Comparison of ENCODE assay signal across 8 cellular contexts in the genomic region with DNA sequence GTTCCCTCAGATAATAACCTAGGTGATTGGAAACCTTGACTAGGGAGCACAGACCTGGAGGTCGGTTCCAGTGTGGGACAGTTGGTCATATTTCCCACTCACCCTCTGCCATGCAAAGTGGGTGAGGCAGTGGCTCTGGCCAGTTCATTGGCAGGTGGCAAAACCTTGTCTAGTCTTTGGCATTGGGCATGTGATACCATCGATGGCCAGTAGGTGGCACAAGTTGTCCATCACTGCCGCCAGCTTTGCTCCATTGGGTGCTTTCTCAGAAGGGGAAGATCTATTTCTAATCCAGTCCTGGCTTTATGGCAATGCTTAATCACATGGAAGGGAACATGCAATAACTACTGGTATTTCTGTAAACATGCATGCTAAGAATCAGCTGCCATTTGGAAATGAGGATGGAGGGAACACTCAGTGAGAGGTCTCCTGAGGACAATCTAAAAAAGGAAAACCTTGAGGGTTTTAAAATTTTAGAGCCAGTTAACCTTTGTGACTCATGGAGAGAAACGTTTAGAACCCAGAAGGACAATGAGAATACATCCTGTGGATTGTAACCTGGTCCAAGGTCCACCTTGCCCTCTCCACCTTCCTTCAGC.
DNase-seq lines count a peak whose midpoint lies in the region; ATAC-seq and TF ChIP-seq lines count a peak whose summit lies in the region.
"Not testable (repeated sequence)": the region's sequence is repeated elsewhere in the genome, so short reads cannot be mapped to it uniquely, and the experiment has no call there.

No MANE protein-coding gene starts in this region.

- not testable (repeated sequence) for H3K79me2 ChIP-seq in OCI-LY3 (ENCODE audit: low read length)

- ATAC-seq in GM18511 (IDR thresholded peaks at IDR 0.05; ENCODE audit: unreplicated experiment) (peak; percentile 90), HG02623 (IDR thresholded peaks at IDR 0.05; ENCODE audit: unreplicated experiment) (peak; percentile 50), esophagus mucosa (peak; percentile 91), psoas muscle (peak; percentile 94 to 97 (median 96))

- H3K27me3 Mint-ChIP-seq in activated naive CD4-positive, alpha-beta T cell treated with anti-CD3 and anti-CD28 coated beads, Interleukin-2, amount 10 ng/mL, durations not matched to agents 7 days and 5 days, result not testable (repeated sequence)

- not testable (repeated sequence) for H4K20me1 ChIP-seq in OCI-LY3 (ENCODE audit: insufficient read depth, low read length)

- H3K4me3 ChIP-seq in AG04450 (ENCODE audit: low read depth, low read length); OCI-LY3 (ENCODE audit: low read length); psoas muscle: not testable (repeated sequence)

- peak; percentile 3 for DNase-seq in AG04450 (ENCODE audit: low read depth, low spot score)
- DNase-seq in activated naive CD4-positive, alpha-beta T cell treated with anti-CD3 and anti-CD28 coated beads, Interleukin-2, amount 10 ng/mL, durations not matched to agents 7 days and 5 days; psoas muscle: not testable (repeated sequence)
- DNase-seq in kidney tubule cell (ENCODE audit: low spot score), result peak; percentile 2

- not testable (repeated sequence) for H3K4me2 ChIP-seq in OCI-LY3 (ENCODE audit: low read length)

- H3K9me3 Mint-ChIP-seq in activated naive CD4-positive, alpha-beta T cell treated with anti-CD3 and anti-CD28 coated beads, Interleukin-2, amount 10 ng/mL, durations not matched to agents 7 days and 5 days, result not testable (repeated sequence)

- H3K27me3 ChIP-seq in AG04450 (ENCODE audit: control insufficient read depth, insufficient read depth, low read length); OCI-LY3 (ENCODE audit: low read depth, low read length); psoas muscle (ENCODE audit: insufficient read depth in 3 of 3, low read length in 2 of 3): not testable (repeated sequence)

- POLR2A ChIA-PET in AG04450 (lab: Yijun Ruan, JAX), result not testable (repeated sequence)

- not testable (repeated sequence) for H3K9me3 ChIP-seq in AG04450 (ENCODE audit: control insufficient read depth, insufficient read depth, low read length); OCI-LY3 (ENCODE audit: insufficient read depth, low read length); psoas muscle

- WGBS in psoas muscle, 3 donors, result 0 to 3% (median 0%) methylated on average over 1 to 2 of the region's 4 CpGs

- H3K9ac ChIP-seq in OCI-LY3 (ENCODE audit: low read length), result not testable (repeated sequence)

- not testable (repeated sequence) for H3K36me3 ChIP-seq in OCI-LY3 (replicated peaks; ENCODE audit: low read depth, low read length); psoas muscle (ENCODE audit: insufficient read depth in 1 of 2, low read depth in 1 of 2)

- CTCF ChIA-PET in AG04450 (lab: Charles Lee); activated naive CD4-positive, alpha-beta T cell treated with anti-CD3 and anti-CD28 coated beads, Interleukin-2, amount 10 ng/mL, durations not matched to agents 7 days and 5 days (lab: Charles Lee): not testable (repeated sequence)

- H3K4me3 Mint-ChIP-seq in activated naive CD4-positive, alpha-beta T cell treated with anti-CD3 and anti-CD28 coated beads, Interleukin-2, amount 10 ng/mL, durations not matched to agents 7 days and 5 days, result not testable (repeated sequence)

- not testable (repeated sequence) for H3K36me3 Mint-ChIP-seq in activated naive CD4-positive, alpha-beta T cell treated with anti-CD3 and anti-CD28 coated beads, Interleukin-2, amount 10 ng/mL, durations not matched to agents 7 days and 5 days

- not testable (repeated sequence) for H2AFZ ChIP-seq in OCI-LY3 (ENCODE audit: low read depth, low read length)

- H3K27ac ChIP-seq in AG04450 (ENCODE audit: low read depth, low read length); OCI-LY3 (ENCODE audit: low read length); psoas muscle: not testable (repeated sequence)

- not testable (repeated sequence) for H3K4me1 ChIP-seq in OCI-LY3 (ENCODE audit: low read length); psoas muscle

- intact Hi-C loops in psoas muscle (cut with DNase I), result not testable (repeated sequence)

- H3K27ac Mint-ChIP-seq in activated naive CD4-positive, alpha-beta T cell treated with anti-CD3 and anti-CD28 coated beads, Interleukin-2, amount 10 ng/mL, durations not matched to agents 7 days and 5 days, result peak overlapping the region; percentile 49

- H3K4me1 Mint-ChIP-seq in activated naive CD4-positive, alpha-beta T cell treated with anti-CD3 and anti-CD28 coated beads, Interleukin-2, amount 10 ng/mL, durations not matched to agents 7 days and 5 days, result peaks cover 16% of the 10 kb centered on the region

- TF ChIP-seq CTCF in AG04450 (IDR thresholded peaks at IDR 0.05; ENCODE audit: low read depth, low read length) (peak; percentile 38; the same call in 1 of the 2 replicates), OCI-LY3 (IDR thresholded peaks at IDR 0.05; ENCODE audit: low read depth, low read length) (peak; percentile 24; the same call in 1 of the 2 replicates), psoas muscle (IDR thresholded peaks at IDR 0.05) (peak; percentile 55)
